ENCODE assay signal across 9 cellular contexts in the genomic region with DNA sequence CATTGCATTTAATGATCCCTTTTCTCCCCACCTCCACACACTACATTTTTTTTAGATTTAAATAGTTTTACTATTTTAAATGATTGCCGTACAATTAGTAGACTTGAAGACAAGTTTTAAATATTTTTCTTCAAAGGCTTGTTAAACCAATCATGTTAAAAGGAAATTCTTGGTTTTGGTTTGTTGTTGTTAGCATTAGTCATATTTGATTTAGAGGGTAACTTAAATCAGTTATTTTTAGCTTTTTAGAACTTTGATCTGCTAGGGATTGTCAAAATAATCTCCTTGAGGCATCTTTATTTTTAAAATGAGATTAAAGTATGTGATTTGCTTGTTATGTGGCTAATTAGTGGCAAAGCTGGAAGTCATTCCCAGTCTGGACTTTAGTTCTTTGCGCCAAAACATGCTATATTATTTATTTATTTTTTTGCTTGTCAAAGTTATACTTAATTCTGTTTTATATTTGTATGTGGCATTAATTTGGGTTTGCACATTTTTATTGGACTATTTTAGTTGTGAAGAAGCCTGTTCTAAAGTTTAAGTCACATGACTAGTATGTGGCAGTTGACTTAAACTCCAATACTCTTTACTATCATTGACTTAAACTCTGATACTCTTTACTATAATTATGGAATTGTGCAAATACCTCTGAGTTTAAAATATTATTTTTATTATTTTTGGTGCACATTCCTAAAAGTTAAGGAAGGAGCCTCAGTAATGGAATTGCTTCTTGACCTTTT. TPM values are rescaled to one million over a fixed set of nuclear protein-coding genes. Genes with fewer than 3 reads are reported as not detected.
DNase-seq lines count a peak whose midpoint lies in the region; ATAC-seq and TF ChIP-seq lines count a peak whose summit lies in the region.
"Had no signal": no experiment of that assay in that cellular context is flagged by ENCODE, and none has a peak within 500 bp of the region (broad histone marks: within the 10 kb centered on the region; RNA-seq: fewer than 3 reads in every experiment).

No MANE protein-coding gene starts in this region.

- BruUV-seq in PC-9 (replicated peaks; lab: Mats Ljungman, UMichigan), result no TSS peak

- no peak overlapping the region for H2AFZ ChIP-seq in PC-9

- peak overlapping the region; percentile 87 for H3K4me2 ChIP-seq in PC-9

- peaks cover 34% of the 10 kb centered on the region for H4K20me1 ChIP-seq in PC-9 (ENCODE audit: insufficient read depth)

- H3K27me3 ChIP-seq in PC-9 (ENCODE audit: insufficient read depth, low read depth) (no peaks in the 10 kb centered on the region), rectal smooth muscle tissue (ENCODE audit: control insufficient read depth, insufficient read depth, low read length) (no peaks in the 10 kb centered on the region)
- H3K27me3 ChIP-seq: testis had no signal

- intact Hi-C loops in PC-9 (cut with micrococcal nuclease; ENCODE audit: unreplicated experiment), result loop anchor here (5.0 kb wide), 1 partner anchor 115 kb away; no protein-coding TSS in a partner anchor

- no peak for TF ChIP-seq CTCF in GM12864 (IDR thresholded peaks at IDR 0.05; ENCODE audit: low read depth, low read length, missing control alignments)
- TF ChIP-seq CTCF in PC-9 (conservative IDR thresholded peaks at IDR 0.05), result no peak
- TF ChIP-seq CTCF in epithelial cell of esophagus (IDR thresholded peaks at IDR 0.05; ENCODE audit: insufficient read depth, low read depth, low read length, missing control alignments), result no peak

- no peak overlapping the region for H3K9ac ChIP-seq in rectal smooth muscle tissue (ENCODE audit: low read length)

- H3F3A ChIP-seq in PC-9 (ENCODE audit: insufficient read depth, low read depth), result peaks cover 13% of the 10 kb centered on the region; the same call in 1 of the 2 replicates

- CTCF ChIA-PET in PC-9 (lab: Charles Lee), result no interaction called here

- H3K27ac ChIP-seq in PC-9 (peak overlapping the region; percentile 20; the same call in 1 of the 2 replicates), rectal smooth muscle tissue (ENCODE audit: low read depth, low read length) (peak overlapping the region; percentile 94)

- no peak for ATAC-seq in GM18873 (IDR thresholded peaks at IDR 0.05; ENCODE audit: low FRiP score, unreplicated experiment)
- ATAC-seq in HG03378 (IDR thresholded peaks at IDR 0.05; ENCODE audit: unreplicated experiment), result no peak
- no peak for ATAC-seq in HG03175 (IDR thresholded peaks at IDR 0.05; ENCODE audit: unreplicated experiment)
- no peak for ATAC-seq in HG03045 (IDR thresholded peaks at IDR 0.05; ENCODE audit: unreplicated experiment)

- DNase-seq in GM12864 (ENCODE audit: low read depth) (no peak), PC-9 (no peak), epithelial cell of esophagus (ENCODE audit: low read depth) (no peak)
- DNase-seq: testis had no signal

- H3K4me1 ChIP-seq in PC-9 (replicated peaks; ENCODE audit: insufficient read depth), result peaks cover 50% of the 10 kb centered on the region
- peaks cover 32% of the 10 kb centered on the region for H3K4me1 ChIP-seq in rectal smooth muscle tissue (ENCODE audit: control insufficient read depth, insufficient read depth, low read length)

- POLR2A ChIA-PET in PC-9 (lab: Charles Lee; ENCODE audit: unreplicated experiment), result no interaction called here

- H3K4me3 ChIP-seq in GM12864 (ENCODE audit: low read depth, low read length) (peak overlapping the region; percentile 68; the same call in 1 of the 2 replicates), PC-9 (peak overlapping the region; percentile 68), epithelial cell of esophagus (ENCODE audit: low read length) (peak overlapping the region; percentile 99), rectal smooth muscle tissue (ENCODE audit: low read length) (peak overlapping the region; percentile 95)

- H3K9me2 ChIP-seq in PC-9 (ENCODE audit: insufficient read depth), result no peaks in the 10 kb centered on the region

- peaks cover 94% of the 10 kb centered on the region for H3K79me2 ChIP-seq in PC-9 (ENCODE audit: low read depth)

- H3K9me3 ChIP-seq in PC-9 (ENCODE audit: insufficient read depth, low read depth), result no peaks in the 10 kb centered on the region
- H3K9me3 ChIP-seq: testis had no signal

- H3K36me3 ChIP-seq in PC-9 (ENCODE audit: low read depth), result peaks cover 50% of the 10 kb centered on the region
- no peaks in the 10 kb centered on the region for H3K36me3 ChIP-seq in rectal smooth muscle tissue (ENCODE audit: control insufficient read depth, insufficient read depth, low read length)

RNA-seq across cellular contexts. Expression of gene ITGA1, which starts 14.7 kb away (rescaled TPM):
- total RNA-seq in PC-9 (2021), result 3.0 and 4.0 TPM in 2 replicates

RNA-seq across cellular contexts. Expression of gene PELO, which starts 14.7 kb away (rescaled TPM):
- total RNA-seq in PC-9 (2021), result 19.8 and 21.5 TPM in 2 replicates
